In the genomic region with DNA sequence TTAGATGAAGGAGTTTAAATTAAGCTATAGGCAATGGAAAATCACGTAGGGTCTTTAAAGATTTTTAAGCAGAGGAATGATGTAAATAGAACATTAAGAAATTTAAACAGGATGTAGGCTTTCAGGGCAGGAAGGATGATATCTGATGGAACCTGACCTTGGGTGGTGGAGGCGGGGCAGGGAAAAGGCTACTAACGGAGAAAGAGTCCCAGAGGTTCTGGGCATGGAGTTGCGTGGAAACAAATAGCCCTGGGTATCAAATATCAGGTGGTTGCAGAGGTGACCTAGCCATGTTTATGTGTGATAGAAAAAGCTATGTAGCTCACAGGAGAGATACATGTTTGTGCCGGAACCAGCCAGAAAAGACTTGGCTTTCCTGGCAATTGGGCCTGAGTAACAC, we compare ENCODE assay signal across 17 cellular contexts. TPM values are rescaled to one million over a fixed set of nuclear protein-coding genes. Genes with fewer than 3 reads are reported as not detected.
DNase-seq lines count a peak whose midpoint lies in the region; ATAC-seq and TF ChIP-seq lines count a peak whose summit lies in the region.
"Had no signal": no experiment of that assay in that cellular context is flagged by ENCODE, and none has a peak within 500 bp of the region (broad histone marks: within the 10 kb centered on the region; RNA-seq: fewer than 3 reads in every experiment).

No MANE protein-coding gene starts in this region.

- H3K4me2 ChIP-seq in GM23338: no peak overlapping the region

- H3K4me3 ChIP-seq in GM23338 (no peak overlapping the region), adrenal gland (no peak overlapping the region), liver (ENCODE audit: low read depth in 1 of 3, low read length in 3 of 3) (no peak overlapping the region), Peyer's patch (no peak overlapping the region)
- H3K4me3 ChIP-seq: MG63 had no signal

- no peaks in the 10 kb centered on the region for H3F3A ChIP-seq in GM23338 (replicated peaks; ENCODE audit: low read depth)

- H3K27me3 Mint-ChIP-seq in GM23338 (ENCODE audit: insufficient read depth, low read depth, poor library complexity): no peaks in the 10 kb centered on the region
- H3K27me3 Mint-ChIP-seq: T-helper 17 cell had no signal

- H3K4me3 Mint-ChIP-seq in GM23338: no peak overlapping the region
- H3K4me3 Mint-ChIP-seq: T-helper 17 cell had no signal

- H3K9me3 ChIP-seq in adrenal gland (replicated peaks in 1 of 3) (no peaks in the 10 kb centered on the region), liver (ENCODE audit: control insufficient read depth in 4 of 4, low read length in 3 of 4) (peaks cover 0 to 3% (median 0%) of the 10 kb centered on the region in 4 donors), Peyer's patch (no peaks in the 10 kb centered on the region)

- H3K79me2 ChIP-seq in GM23338 (replicated peaks; ENCODE audit: insufficient read depth): no peaks in the 10 kb centered on the region

- H3K36me3 Mint-ChIP-seq in GM23338 (ENCODE audit: low read depth): no peaks in the 10 kb centered on the region

- H3K27ac ChIP-seq in GM23338 (ENCODE audit: low read depth): no peak overlapping the region
- H3K27ac ChIP-seq in adrenal gland: peak overlapping the region in 1 of 5 donors; percentile 24
- no peak overlapping the region for H3K27ac ChIP-seq in liver (ENCODE audit: low read depth in 1 of 2, low read length in 2 of 2)
- no peak overlapping the region for H3K27ac ChIP-seq in Peyer's patch

- H4K20me1 ChIP-seq in GM23338 (replicated peaks; ENCODE audit: insufficient read depth): no peaks in the 10 kb centered on the region

- DNase-seq in GM23338 (ENCODE audit: low spot score) (no peak), NCI-H1092 treated with DMSO at 0.1 percent for 48 hours (lab: John Stamatoyannopoulos, UW) (peak; percentile 83), adrenal gland (peak in 5 of 7 donors; percentile 24 to 37 (median 37)), NCI-H2227 (lab: John Stamatoyannopoulos, UW; ENCODE audit: unreplicated experiment) (no peak), SHP77 treated with DMSO at 0.1 percent for 48 hours (lab: John Stamatoyannopoulos, UW) (no peak), Peyer's patch (no peak)
- no peak for DNase-seq in activated CD4-positive, alpha-beta T cell treated with anti-CD3 and anti-CD28 coated beads, Interleukin-2, amount 50 U/mL, for 4 hours
- DNase-seq: Caco-2, DMS53, Karpas-422, MG63, NCI-H1105, NCI-H187, NCI-H524, SIG-M5, T-helper 17 cell had no signal

- H3K27me3 ChIP-seq in GM23338 (ENCODE audit: insufficient read depth) (no peaks in the 10 kb centered on the region), adrenal gland (no peaks in the 10 kb centered on the region), liver (ENCODE audit: control insufficient read depth in 4 of 4, insufficient read depth in 4 of 4, low read length in 3 of 4) (no peaks in the 10 kb centered on the region), Peyer's patch (no peaks in the 10 kb centered on the region)
- H3K27me3 ChIP-seq: MG63 had no signal

- intact Hi-C loops in adrenal gland (cut with DNase I): no loop called here

- no peak for TF ChIP-seq CTCF in GM23338 (conservative IDR thresholded peaks at IDR 0.05; ENCODE audit: low read depth in 2 of 2)
- no peak for TF ChIP-seq CTCF in adrenal gland (IDR thresholded peaks at IDR 0.05)
- TF ChIP-seq CTCF in liver (IDR thresholded peaks at IDR 0.05; ENCODE audit: low read depth, low read length, missing input control): no peak
- TF ChIP-seq CTCF in Peyer's patch (IDR thresholded peaks at IDR 0.05): no peak

- 40 to 52% (median 48%) methylated on average over 5 of the region's 5 CpGs for WGBS in adrenal gland, 4 donors
- WGBS in liver: 74% methylated on average over 5 of the region's 5 CpGs

- H3K27ac Mint-ChIP-seq in GM23338: no peak overlapping the region
- H3K27ac Mint-ChIP-seq: T-helper 17 cell had no signal

- peaks cover 9% of the 10 kb centered on the region; the same call in 1 of the 3 replicates for H3K9me3 Mint-ChIP-seq in GM23338

- TF ChIP-seq POLR2A in adrenal gland (IDR thresholded peaks at IDR 0.05) (no peak), Peyer's patch (IDR thresholded peaks at IDR 0.05) (no peak)

- H3K36me3 ChIP-seq in GM23338 (ENCODE audit: insufficient read depth) (no peaks in the 10 kb centered on the region), adrenal gland (replicated peaks in 1 of 2) (no peaks in the 10 kb centered on the region), liver (ENCODE audit: control insufficient read depth in 4 of 4, insufficient read depth in 3 of 4, low read depth in 1 of 4, low read length in 3 of 4) (no peaks in the 10 kb centered on the region), Peyer's patch (no peaks in the 10 kb centered on the region)
- H3K36me3 ChIP-seq: MG63 had no signal

- H3K9ac ChIP-seq in liver (ENCODE audit: low read depth in 1 of 2, low read length in 2 of 2): no peak overlapping the region

- 0 out of 2 replicates have a peak overlapping the region, but pooled peaks have one; percentile 11 for H2AFZ ChIP-seq in GM23338

- no peaks in the 10 kb centered on the region for H3K4me1 ChIP-seq in GM23338 (ENCODE audit: insufficient read depth)
- no peaks in the 10 kb centered on the region for H3K4me1 ChIP-seq in adrenal gland (replicated peaks in 1 of 2)
- H3K4me1 ChIP-seq in liver (ENCODE audit: control insufficient read depth in 4 of 4, insufficient read depth in 4 of 4, low read length in 3 of 4): no peaks in the 10 kb centered on the region
- no peaks in the 10 kb centered on the region for H3K4me1 ChIP-seq in Peyer's patch

- ATAC-seq in GM23338: no peak
- ATAC-seq: T-helper 17 cell had no signal

- no peaks in the 10 kb centered on the region; the same call in 2 of the 3 replicates for H3K4me1 Mint-ChIP-seq in GM23338
- H3K4me1 Mint-ChIP-seq: T-helper 17 cell had no signal

- no peak for TF ChIP-seq RAD21 in liver (IDR thresholded peaks at IDR 0.05)

- H3K9me2 ChIP-seq in GM23338 (ENCODE audit: insufficient read depth): no peaks in the 10 kb centered on the region

TF ChIP-seq in liver, 16 proteins besides CTCF, POLR2A, EP300 and RAD21:
- peak; percentile 55 for TF ChIP-seq NR2F2 (IDR thresholded peaks at IDR 0.05)
- TF ChIP-seq JUND (IDR thresholded peaks at IDR 0.05): no peak

RNA-seq across cellular contexts. Expression of gene CDK8, which starts 7.8 kb away (rescaled TPM):
- 24.0 and 27.6 TPM in 2 replicates for total RNA-seq in GM23338 (2014; rRNA removed; shearing (Covaris generic))
- polyA plus RNA-seq in GM23338 (2016; fragmentation: Nextera tagmentation; extraction: Ambion mirVana) (13.6 and 15.7 TPM in 2 replicates), adrenal gland (10 to 100 TPM; 10.2 to 28.5 (median 12.0) TPM), liver (1 to 10 TPM; 3.3 to 5.9 TPM)
- total RNA-seq in adrenal gland (10 to 100 TPM in 5 of 8 donors, 1 to 10 TPM in 3; 7.7 to 18.3 (median 10.6) TPM), liver (10 to 100 TPM in 1 of 2 donors, 1 to 10 TPM in 1; 7.6 to 10.8 TPM), Peyer's patch (10 to 100 TPM; 16.8 to 22.3 (median 20.8) TPM)

RNA-seq across cellular contexts. Expression of gene RNF6, which starts 24.0 kb away (rescaled TPM):
- total RNA-seq in GM23338 (2014; rRNA removed; shearing (Covaris generic)): 12.2 and 18.8 TPM in 2 replicates
- polyA plus RNA-seq in GM23338 (2016; fragmentation: Nextera tagmentation; extraction: Ambion mirVana) (7.5 and 11.8 TPM in 2 replicates), adrenal gland (10 to 100 TPM; 14.4 to 56.0 (median 15.9) TPM), liver (1 to 10 TPM; 8.1 to 8.4 TPM)
- total RNA-seq in adrenal gland (10 to 100 TPM; 21.1 to 63.4 (median 31.4) TPM), liver (10 to 100 TPM; 21.2 to 21.9 TPM), Peyer's patch (10 to 100 TPM; 16.5 to 27.5 (median 22.5) TPM)

Comparison
In these comparisons a context has a peak if more than half of its experiments do, and no peak if none do; other contexts are left out.
1. DNase-seq: peak in NCI-H1092 treated with DMSO at 0.1 percent for 48 hours (single experiment) and adrenal gland (5 of 7); none in GM23338 (single experiment), activated CD4-positive, alpha-beta T cell treated with anti-CD3 and anti-CD28 coated beads, Interleukin-2, amount 50 U/mL, for 4 hours (0 of 2), NCI-H2227 (single experiment), SHP77 treated with DMSO at 0.1 percent for 48 hours (single experiment) and Peyer's patch (0 of 3).